ENCODE assay signal across 7 cellular contexts in the genomic region with DNA sequence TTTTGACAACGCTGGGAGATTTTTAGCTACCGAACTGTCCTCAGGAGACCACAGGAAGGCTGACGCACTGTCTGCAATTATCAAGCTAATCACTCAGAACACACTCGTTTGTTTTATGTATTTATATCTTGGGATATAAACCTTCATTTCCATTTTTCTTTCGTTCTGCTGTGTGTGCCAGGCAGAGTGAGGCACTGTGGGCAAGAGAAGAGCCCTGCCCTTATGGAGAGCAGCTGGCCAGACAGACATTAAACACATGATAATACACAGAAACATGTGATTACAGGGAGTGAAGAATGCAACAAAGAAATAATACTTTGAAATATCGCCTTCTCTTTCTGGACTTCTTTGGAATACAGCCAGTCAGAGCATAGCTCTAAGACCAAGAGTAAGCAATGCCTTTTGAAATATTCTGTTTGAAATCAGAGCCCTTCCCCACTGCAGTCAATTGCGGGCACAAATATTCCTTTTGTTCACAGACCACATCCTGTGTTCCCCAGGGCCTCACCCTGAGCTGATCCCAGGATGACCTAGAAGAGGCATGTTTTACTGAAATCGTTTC.
A peak's percentile ranks its signal among the peaks of the same experiment; 100 is the strongest.
DNase-seq lines count a peak whose midpoint lies in the region; ATAC-seq and TF ChIP-seq lines count a peak whose summit lies in the region.

No MANE protein-coding gene starts in this region.

- CTCF ChIA-PET in PC-3 (lab: Charles Lee) = interaction anchor here (1.1 kb wide), 1 partner anchor 44 kb away, joined by 4 read pairs; no protein-coding TSS in a partner anchor

- H3K4me2 ChIP-seq in PC-3 (ENCODE audit: low read length) = peak overlapping the region; percentile 72

- H3K27ac ChIP-seq in PC-3 (ENCODE audit: low read length) (peak overlapping the region; percentile 74), skin epidermis (peak overlapping the region in 11 of 21 experiments; percentile 6 to 72 (median 52))

- peak overlapping the region; percentile 8 for H2AFZ ChIP-seq in PC-3 (ENCODE audit: low read length)

- H3K4me3 ChIP-seq in PC-3 (ENCODE audit: low read length) (peak overlapping the region; percentile 43), fibroblast of mammary gland (ENCODE audit: control insufficient read depth, low read depth, low read length) (no peak overlapping the region), skin epidermis (no peak overlapping the region)

- no peaks in the 10 kb centered on the region for H4K20me1 ChIP-seq in PC-3 (ENCODE audit: low read length)

- peak; percentile 49 for ATAC-seq in PC-3
- ATAC-seq in HG03565 (IDR thresholded peaks at IDR 0.05; ENCODE audit: unreplicated experiment) = no peak
- no peak for ATAC-seq in GM18873 (IDR thresholded peaks at IDR 0.05; ENCODE audit: low FRiP score, unreplicated experiment)

- peaks cover 65% of the 10 kb centered on the region for H3K4me1 ChIP-seq in PC-3 (ENCODE audit: insufficient read depth, low read length)

- no peaks in the 10 kb centered on the region for H3K36me3 ChIP-seq in PC-3 (ENCODE audit: low read depth, low read length)

- TF ChIP-seq CTCF in PC-3 (conservative IDR thresholded peaks at IDR 0.05; ENCODE audit: low read depth, low read length) = no peak
- no peak for TF ChIP-seq CTCF in fibroblast of mammary gland (conservative IDR thresholded peaks at IDR 0.05; ENCODE audit: control insufficient read depth, insufficient read depth, low read depth, low read length)

- no peaks in the 10 kb centered on the region for H3K9me3 ChIP-seq in PC-3 (ENCODE audit: low read length)

- H3K9ac ChIP-seq in PC-3 (ENCODE audit: low read length) = peak overlapping the region; percentile 15; the same call in 1 of the 2 replicates

- POLR2A ChIA-PET in PC-3 (lab: Charles Lee; ENCODE audit: unreplicated experiment) = interaction anchor here (0.5 to 0.7 kb wide), 2 partner anchors 56 to 66 kb away, joined by 3 to 4 read pairs; no protein-coding TSS in a partner anchor

- BruUV-seq in PC-3 (replicated peaks; lab: Mats Ljungman, UMichigan) = no TSS peak

- intact Hi-C loops in PC-3 (cut with micrococcal nuclease) = loop anchor here (5.0 kb wide), 2 partner anchors 46 to 114 kb away; no protein-coding TSS in a partner anchor

- H3K79me2 ChIP-seq in PC-3 (ENCODE audit: low read length) = no peaks in the 10 kb centered on the region

- no peaks in the 10 kb centered on the region for H3K9me2 ChIP-seq in PC-3 (replicated peaks; ENCODE audit: low read length)

- DNase-seq in HCEC 1CT (peak; percentile 6), PC-3 (peak; percentile 98), fibroblast of mammary gland (ENCODE audit: low read depth) (peak; percentile 64), SHP77 (lab: John Stamatoyannopoulos, UW) (no peak)

- no peaks in the 10 kb centered on the region for H3F3A ChIP-seq in PC-3 (ENCODE audit: low read length, unreplicated experiment)

- no peaks in the 10 kb centered on the region for H3K27me3 ChIP-seq in PC-3 (ENCODE audit: low read length)

Comparison
In these comparisons a context has a peak if more than half of its experiments do, and no peak if none do; other contexts are left out.
1. DNase-seq: peak in HCEC 1CT (single experiment), PC-3 (single experiment) and fibroblast of mammary gland (single experiment); none in SHP77 (0 of 2).